In genomic region chr2:121471571-121472464, GRCh38 we compare ENCODE assay signal across 10 cellular contexts. TPM values are rescaled to one million over a fixed set of nuclear protein-coding genes. Genes with fewer than 3 reads are reported as not detected.
DNase-seq lines count a peak whose midpoint lies in the region; ATAC-seq and TF ChIP-seq lines count a peak whose summit lies in the region.
"Had no signal": no experiment of that assay in that cellular context is flagged by ENCODE, and none has a peak within 500 bp of the region (broad histone marks: within the 10 kb centered on the region; RNA-seq: fewer than 3 reads in every experiment).

No MANE protein-coding gene starts in this region.

- H3K27ac Mint-ChIP-seq in HFFc6, result peak overlapping the region; percentile 63
- H3K27ac Mint-ChIP-seq: dendritic cell treated with granulocyte-macrophage colony-stimulating factor and Interleukin-4, amounts not matched to agents 40 ng/mL and 50 ng/mL, for 4 days had no signal

- no peak overlapping the region for H3K27ac ChIP-seq in AG04450 (ENCODE audit: low read depth, low read length)
- H3K27ac ChIP-seq in brain microvascular endothelial cell, result peak overlapping the region; percentile 46
- H3K27ac ChIP-seq in gastroesophageal sphincter, result no peak overlapping the region

- H3K27me3 ChIP-seq in AG04450 (ENCODE audit: control insufficient read depth, insufficient read depth, low read length), result no peaks in the 10 kb centered on the region
- no peaks in the 10 kb centered on the region for H3K27me3 ChIP-seq in brain microvascular endothelial cell (replicated peaks)
- no peaks in the 10 kb centered on the region for H3K27me3 ChIP-seq in gastroesophageal sphincter

- in situ Hi-C loops in brain microvascular endothelial cell (cut with HindIII; ENCODE audit: low pct_ligation_motif_present, low sequenced_read_pairs), result no loop called here

- POLR2A ChIA-PET in AG04450 (lab: Yijun Ruan, JAX), result interaction anchor here (1.0 to 1.6 kb wide), 2 partner anchors 59 to 178 kb away, joined by 3 to 6 read pairs; partner anchors contain the start of genes CLASP1 and RNU4ATAC

- TF ChIP-seq POLR2A in gastroesophageal sphincter (IDR thresholded peaks at IDR 0.05), result no peak

- ATAC-seq in HG03439 (IDR thresholded peaks at IDR 0.05; ENCODE audit: unreplicated experiment), result no peak
- ATAC-seq in HG03097 (IDR thresholded peaks at IDR 0.05; ENCODE audit: low FRiP score, unreplicated experiment), result no peak
- ATAC-seq in gastroesophageal sphincter, result no peak

- WGBS in gastroesophageal sphincter (ENCODE audit: low coverage in 1 of 2), 2 donors, result 77 to 87% methylated on average over 6 to 8 of the region's 8 CpGs

- 0 out of 2 replicates have a peak overlapping the region, but pooled peaks have one; percentile 4 for H3K4me3 Mint-ChIP-seq in HFFc6
- H3K4me3 Mint-ChIP-seq: dendritic cell treated with granulocyte-macrophage colony-stimulating factor and Interleukin-4, amounts not matched to agents 40 ng/mL and 50 ng/mL, for 4 days had no signal

- no peak for TF ChIP-seq CTCF in AG04450 (IDR thresholded peaks at IDR 0.05; ENCODE audit: low read depth, low read length)
- no peak for TF ChIP-seq CTCF in HFFc6 (IDR thresholded peaks at IDR 0.05)
- TF ChIP-seq CTCF in brain microvascular endothelial cell (IDR thresholded peaks at IDR 0.05; ENCODE audit: low read depth, low read length, missing control alignments), result no peak
- TF ChIP-seq CTCF in gastroesophageal sphincter (IDR thresholded peaks at IDR 0.05), result no peak

- CTCF ChIA-PET in AG04450 (lab: Charles Lee), result interaction anchor here (0.5 to 1.3 kb wide), 6 partner anchors 59 to 378 kb away, joined by 3 to 7 read pairs (median 4); partner anchors contain the start of gene RNU4ATAC

- H3K27me3 Mint-ChIP-seq in HFFc6 (ENCODE audit: insufficient read depth), result peaks cover 2% of the 10 kb centered on the region; the same call in 1 of the 2 replicates
- H3K27me3 Mint-ChIP-seq: dendritic cell treated with granulocyte-macrophage colony-stimulating factor and Interleukin-4, amounts not matched to agents 40 ng/mL and 50 ng/mL, for 4 days had no signal

- H3K9me3 ChIP-seq in AG04450 (ENCODE audit: control insufficient read depth, insufficient read depth, low read length) (no peaks in the 10 kb centered on the region), gastroesophageal sphincter (no peaks in the 10 kb centered on the region)

- H3K9me3 Mint-ChIP-seq in HFFc6, result no peaks in the 10 kb centered on the region
- H3K9me3 Mint-ChIP-seq: dendritic cell treated with granulocyte-macrophage colony-stimulating factor and Interleukin-4, amounts not matched to agents 40 ng/mL and 50 ng/mL, for 4 days had no signal

- H3K4me3 ChIP-seq in AG04450 (ENCODE audit: low read depth, low read length) (no peak overlapping the region), brain microvascular endothelial cell (ENCODE audit: low read depth, low read length) (no peak overlapping the region), gastroesophageal sphincter (no peak overlapping the region)

- TF ChIP-seq EP300 in gastroesophageal sphincter (IDR thresholded peaks at IDR 0.05), result no peak

- H3K4me1 ChIP-seq in gastroesophageal sphincter, result peaks cover 0 to 8% (median 4%) of the 10 kb centered on the region in 3 donors

- H3K4me1 Mint-ChIP-seq in HFFc6 (ENCODE audit: low read depth), result peaks cover 52% of the 10 kb centered on the region

- H3K36me3 ChIP-seq in brain microvascular endothelial cell (replicated peaks) (peaks cover 17% of the 10 kb centered on the region), gastroesophageal sphincter (peaks cover 6 to 37% of the 10 kb centered on the region in 2 donors)

- peak; percentile 36 for DNase-seq in AG04450 (ENCODE audit: low read depth, low spot score)
- peak; percentile 43 for DNase-seq in HFFc6
- DNase-seq in brain microvascular endothelial cell, result peak; percentile 47
- DNase-seq in kidney tubule cell (ENCODE audit: low spot score), result peak; percentile 59
- DNase-seq in activated gamma-delta T cell treated with Interleukin-2 at 50 U/mL for 16 hours, result no peak
- DNase-seq: activated T-cell treated with anti-CD3 and anti-CD28 coated beads, Interleukin-2, amount 50 U/mL, for 48 hours had no signal

- H3K36me3 Mint-ChIP-seq in HFFc6 (ENCODE audit: low read depth), result peaks cover 34% of the 10 kb centered on the region

RNA-seq across cellular contexts. Expression of gene RNU4ATAC, which starts 58.9 kb away (rescaled TPM):
- not detected in 2 replicates for polyA plus RNA-seq in AG04450 (2011; rRNA removed)
- under 0.01 TPM in 2 replicates for polyA minus RNA-seq in AG04450 (2011; rRNA and poly(A)+ RNA removed)
- not detected for total RNA-seq in HFFc6 (2021; fragmentation: NEBNext Ultra II Directional; extraction: Animal tissue kit (Norgen Biotek cat#: 25700))
- total RNA-seq in gastroesophageal sphincter, result not detected
